Comparison of ENCODE assay signal across 15 cellular contexts in the genomic region with DNA sequence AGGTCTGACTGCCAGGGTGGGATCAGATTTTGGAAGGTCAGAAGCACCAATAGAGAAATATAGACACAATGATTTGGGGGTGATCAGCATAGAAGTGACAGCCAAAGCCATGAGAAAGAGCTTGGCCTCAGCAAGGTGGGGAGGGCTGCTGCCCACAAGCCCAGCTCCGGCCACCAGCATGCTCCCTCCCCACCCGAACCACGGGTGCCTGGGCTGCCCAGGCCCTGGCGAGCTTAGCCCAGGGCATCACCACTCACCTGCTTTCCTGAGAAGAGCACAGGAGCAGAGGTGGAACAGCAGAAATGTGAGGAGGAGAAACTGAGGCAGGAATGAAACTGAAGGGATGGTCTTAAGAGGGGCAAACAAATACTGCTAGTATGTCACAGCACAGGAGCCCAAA.
"Had no signal": no experiment of that assay in that cellular context is flagged by ENCODE, and none has a peak within 500 bp of the region (broad histone marks: within the 10 kb centered on the region; RNA-seq: fewer than 3 reads in every experiment).

No MANE protein-coding gene starts in this region.

- H3K36me3 ChIP-seq: adrenal gland, heart left ventricle, left ventricle myocardium inferior, transverse colon had no signal

- ATAC-seq: heart left ventricle; right cardiac atrium; stimulated activated effector memory CD8-positive, alpha-beta T cell treated with anti-CD3 and anti-CD28 coated beads, Interleukin-12 subunit alpha, Interleukin-12 subunit beta, amount 100 ng/mL, for 72 hours had no signal

- H3K27me3 ChIP-seq: adrenal gland, dorsolateral prefrontal cortex, heart left ventricle, transverse colon had no signal

- H3K27ac ChIP-seq: heart left ventricle, left ventricle myocardium inferior, transverse colon had no signal

- H3K9me3 ChIP-seq: adrenal gland, heart left ventricle, left ventricle myocardium inferior, transverse colon had no signal

- H3K4me1 Mint-ChIP-seq: activated B cell treated with CpG ODN at 0.5 μM for 24 hours; activated CD4-positive, alpha-beta T cell treated with anti-CD3 and anti-CD28 coated beads, Interleukin-2, amount 10 ng/mL, durations not matched to agents 24 days and 14 days; stimulated activated effector memory CD8-positive, alpha-beta T cell treated with anti-CD3 and anti-CD28 coated beads, Interleukin-12 subunit alpha, Interleukin-12 subunit beta, amount 100 ng/mL, for 72 hours had no signal

- H3K27ac Mint-ChIP-seq: activated B cell treated with CpG ODN at 0.5 μM for 24 hours; activated CD4-positive, alpha-beta T cell treated with anti-CD3 and anti-CD28 coated beads, Interleukin-2, amount 10 ng/mL, durations not matched to agents 24 days and 14 days; activated naive CD4-positive, alpha-beta T cell treated with anti-CD3 and anti-CD28 coated beads for 36 hours; activated T-helper 1 cell treated with anti-CD3 and anti-CD28 coated beads, Interleukin-12 subunit alpha, Interleukin-12 subunit beta, Interleukin-2, Interleukin-4 antibody, amounts not matched to agents 30 ng/mL and 10 ng/mL and 1 ng/mL, durations not matched to agents 14 hours and 24 hours and 36 hours; stimulated activated effector memory CD8-positive, alpha-beta T cell treated with anti-CD3 and anti-CD28 coated beads, Interleukin-12 subunit alpha, Interleukin-12 subunit beta, amount 100 ng/mL, for 72 hours; T-helper 1 cell treated with Interleukin-12 subunit alpha and Interleukin-12 subunit beta and Interleukin-4 antibody, amounts not matched to agents 30 μg/mL and 1 μg/mL, for 36 hours had no signal

- H3K4me3 ChIP-seq: adrenal gland, heart left ventricle, left ventricle myocardium inferior, smooth muscle cell, transverse colon had no signal

- H3K4me3 Mint-ChIP-seq: activated B cell treated with CpG ODN at 0.5 μM for 24 hours; activated CD4-positive, alpha-beta T cell treated with anti-CD3 and anti-CD28 coated beads, Interleukin-2, amount 10 ng/mL, durations not matched to agents 24 days and 14 days; activated naive CD4-positive, alpha-beta T cell treated with anti-CD3 and anti-CD28 coated beads for 36 hours; activated T-helper 1 cell treated with anti-CD3 and anti-CD28 coated beads, Interleukin-12 subunit alpha, Interleukin-12 subunit beta, Interleukin-2, Interleukin-4 antibody, amounts not matched to agents 30 ng/mL and 10 ng/mL and 1 ng/mL, durations not matched to agents 14 hours and 24 hours and 36 hours; stimulated activated effector memory CD8-positive, alpha-beta T cell treated with anti-CD3 and anti-CD28 coated beads, Interleukin-12 subunit alpha, Interleukin-12 subunit beta, amount 100 ng/mL, for 72 hours; T-helper 1 cell treated with Interleukin-12 subunit alpha and Interleukin-12 subunit beta and Interleukin-4 antibody, amounts not matched to agents 30 μg/mL and 1 μg/mL, for 36 hours had no signal

- H3K36me3 Mint-ChIP-seq: stimulated activated effector memory CD8-positive, alpha-beta T cell treated with anti-CD3 and anti-CD28 coated beads, Interleukin-12 subunit alpha, Interleukin-12 subunit beta, amount 100 ng/mL, for 72 hours had no signal

- DNase-seq: activated B cell treated with CpG ODN at 0.5 μM for 24 hours; activated CD4-positive, alpha-beta T cell treated with anti-CD3 and anti-CD28 coated beads, Interleukin-2, amount 10 ng/mL, durations not matched to agents 24 days and 14 days; activated naive CD4-positive, alpha-beta T cell treated with anti-CD3 and anti-CD28 coated beads for 36 hours; cerebellar nuclear complex; dorsolateral prefrontal cortex; heart left ventricle; left ventricle myocardium inferior; midbrain; right cardiac atrium; transverse colon had no signal

- H3K9me3 Mint-ChIP-seq: activated B cell treated with CpG ODN at 0.5 μM for 24 hours; activated CD4-positive, alpha-beta T cell treated with anti-CD3 and anti-CD28 coated beads, Interleukin-2, amount 10 ng/mL, durations not matched to agents 24 days and 14 days; activated naive CD4-positive, alpha-beta T cell treated with anti-CD3 and anti-CD28 coated beads for 36 hours; activated T-helper 1 cell treated with anti-CD3 and anti-CD28 coated beads, Interleukin-12 subunit alpha, Interleukin-12 subunit beta, Interleukin-2, Interleukin-4 antibody, amounts not matched to agents 30 ng/mL and 10 ng/mL and 1 ng/mL, durations not matched to agents 14 hours and 24 hours and 36 hours; stimulated activated effector memory CD8-positive, alpha-beta T cell treated with anti-CD3 and anti-CD28 coated beads, Interleukin-12 subunit alpha, Interleukin-12 subunit beta, amount 100 ng/mL, for 72 hours; T-helper 1 cell treated with Interleukin-12 subunit alpha and Interleukin-12 subunit beta and Interleukin-4 antibody, amounts not matched to agents 30 μg/mL and 1 μg/mL, for 36 hours had no signal

- H3K27me3 Mint-ChIP-seq: activated B cell treated with CpG ODN at 0.5 μM for 24 hours had no signal
